ENCODE assay signal across 8 cellular contexts in genomic region chr16:52649870-52650269, GRCh38.
"Had no signal": no experiment of that assay in that cellular context is flagged by ENCODE, and none has a peak within 500 bp of the region (broad histone marks: within the 10 kb centered on the region; RNA-seq: fewer than 3 reads in every experiment).

No MANE protein-coding gene starts in this region.

- ATAC-seq: K562 had no signal

- FAIRE-seq: K562 had no signal

- H3K9ac ChIP-seq: GM23248 had no signal

- H3K27ac ChIP-seq: GM23248, HL-60 had no signal

- H3K4me3 ChIP-seq: GM23248, K562 had no signal

- DNase-seq: GM23248, GOT3, H7, HCEC 1CT, IMR-90, KG1 had no signal

- H2AFZ ChIP-seq: GM23248 had no signal
